9 cellular contexts compared by ENCODE assay signal in genomic region chr6:15287670-15288069, GRCh38. TPM values are rescaled to one million over a fixed set of nuclear protein-coding genes. Genes with fewer than 3 reads are reported as not detected.
DNase-seq lines count a peak whose midpoint lies in the region; ATAC-seq and TF ChIP-seq lines count a peak whose summit lies in the region.
"Had no signal": no experiment of that assay in that cellular context is flagged by ENCODE, and none has a peak within 500 bp of the region (broad histone marks: within the 10 kb centered on the region; RNA-seq: fewer than 3 reads in every experiment).

No MANE protein-coding gene starts in this region.

- peak; percentile 65 for ATAC-seq in GM18508 (IDR thresholded peaks at IDR 0.05; ENCODE audit: insufficient read depth, unreplicated experiment)
- ATAC-seq in GM21529 (IDR thresholded peaks at IDR 0.05; ENCODE audit: unreplicated experiment): peak; percentile 98
- ATAC-seq in HG03521 (IDR thresholded peaks at IDR 0.05; ENCODE audit: unreplicated experiment): peak; percentile 94

- TF ChIP-seq POLR2A in erythroblast (IDR thresholded peaks at IDR 0.05; ENCODE audit: low read length): no peak

- peak; percentile 65 for DNase-seq in germinal center (ENCODE audit: low spot score)
- no peak for DNase-seq in mucosa of gallbladder (ENCODE audit: low spot score)
- no peak for DNase-seq in UCSD-AML1 (lab: John Stamatoyannopoulos, UW; ENCODE audit: unreplicated experiment)
- no peak for DNase-seq in erythroblast (lab: John Stamatoyannopoulos, UW)
- no peak for DNase-seq in NCI-H2107 treated with DMSO at 0.1 percent for 48 hours (lab: John Stamatoyannopoulos, UW; ENCODE audit: unreplicated experiment)
- DNase-seq: mammary epithelial cell had no signal

RNA-seq across cellular contexts. Expression of gene JARID2, which starts 41.8 kb away (rescaled TPM):
- 10.7 TPM for total RNA-seq in mucosa of gallbladder
